Comparison of ENCODE assay signal across 8 cellular contexts in genomic region chr11:63837027-63837688, GRCh38. TPM values are rescaled to one million over a fixed set of nuclear protein-coding genes. Genes with fewer than 3 reads are reported as not detected.
DNase-seq lines count a peak whose midpoint lies in the region; ATAC-seq and TF ChIP-seq lines count a peak whose summit lies in the region.

No MANE protein-coding gene starts in this region.

- peaks cover 42% of the 10 kb centered on the region for H3K4me1 ChIP-seq in left ventricle myocardium inferior

- H3K27ac ChIP-seq in left ventricle myocardium inferior (replicated peaks): peak overlapping the region; percentile 88

- intact Hi-C loops in left ventricle myocardium inferior (cut with micrococcal nuclease): loop anchor here (2.0 kb wide), 1 partner anchor 108 kb away; no protein-coding TSS in a partner anchor

- peak; percentile 90 for TF ChIP-seq CTCF in GM10266 (IDR thresholded peaks at IDR 0.05; ENCODE audit: control insufficient read depth, insufficient read depth, low read depth, missing control alignments)
- TF ChIP-seq CTCF in left ventricle myocardium inferior (IDR thresholded peaks at IDR 0.05; ENCODE audit: borderline replicate concordance): peak; percentile 90
- peak; percentile 92 for TF ChIP-seq CTCF in retinal pigment epithelial cell (conservative IDR thresholded peaks at IDR 0.05; ENCODE audit: low read depth, low read length)

- peak overlapping the region; percentile 99 for H3K27ac Mint-ChIP-seq in T-helper 17 cell

- H3K4me3 ChIP-seq in left ventricle myocardium inferior (no peak overlapping the region), retinal pigment epithelial cell (ENCODE audit: low read length) (no peak overlapping the region)

- peaks cover 6% of the 10 kb centered on the region for H3K36me3 ChIP-seq in left ventricle myocardium inferior

- H3K4me3 Mint-ChIP-seq in T-helper 17 cell: peak overlapping the region; percentile 92

- H3K27me3 Mint-ChIP-seq in T-helper 17 cell: no peaks in the 10 kb centered on the region

- DNase-seq in GM10266 (ENCODE audit: extremely low spot score) (peak; percentile 78), NCI-H1694 treated with DMSO at 0.1 percent for 48 hours (lab: John Stamatoyannopoulos, UW) (peak; percentile 67), T-helper 17 cell (peak; percentile 34 to 70 (median 59)), amygdala (lab: John Stamatoyannopoulos, UW) (peak in 49 of 56 donors; percentile 5 to 87 (median 48)), left ventricle myocardium inferior (peak; percentile 68), retinal pigment epithelial cell (ENCODE audit: low read depth) (no peak)

- H3K9me3 ChIP-seq in T-helper 17 cell (ENCODE audit: control insufficient read depth, low read length, poor library complexity, severe bottlenecking): no peaks in the 10 kb centered on the region
- no peaks in the 10 kb centered on the region for H3K9me3 ChIP-seq in left ventricle myocardium inferior (replicated peaks)

- H3K4me1 Mint-ChIP-seq in T-helper 17 cell: peaks cover 42% of the 10 kb centered on the region

- no peaks in the 10 kb centered on the region for H3K27me3 ChIP-seq in left ventricle myocardium inferior (ENCODE audit: low read depth)

- H3K36me3 Mint-ChIP-seq in T-helper 17 cell (ENCODE audit: low read depth): peaks cover 14% of the 10 kb centered on the region

- ATAC-seq in T-helper 17 cell (no peak), GM19463 (IDR thresholded peaks at IDR 0.05; ENCODE audit: unreplicated experiment) (no peak), GM21528 (IDR thresholded peaks at IDR 0.05; ENCODE audit: low FRiP score, unreplicated experiment) (no peak)

RNA-seq across cellular contexts. Expression of gene MARK2, which starts 1.8 kb away (rescaled TPM):
- 10 to 100 TPM; 44.6 to 53.5 TPM for total RNA-seq in T-helper 17 cell
- total RNA-seq in left ventricle myocardium inferior: 36.6 TPM

RNA-seq across cellular contexts. Expression of gene SPINDOC, which starts 23.9 kb away (rescaled TPM):
- total RNA-seq in T-helper 17 cell (1 to 10 TPM; 8.5 to 9.4 TPM), left ventricle myocardium inferior (14.0 TPM)
